1 cellular context compared by ENCODE assay signal in the genomic region with DNA sequence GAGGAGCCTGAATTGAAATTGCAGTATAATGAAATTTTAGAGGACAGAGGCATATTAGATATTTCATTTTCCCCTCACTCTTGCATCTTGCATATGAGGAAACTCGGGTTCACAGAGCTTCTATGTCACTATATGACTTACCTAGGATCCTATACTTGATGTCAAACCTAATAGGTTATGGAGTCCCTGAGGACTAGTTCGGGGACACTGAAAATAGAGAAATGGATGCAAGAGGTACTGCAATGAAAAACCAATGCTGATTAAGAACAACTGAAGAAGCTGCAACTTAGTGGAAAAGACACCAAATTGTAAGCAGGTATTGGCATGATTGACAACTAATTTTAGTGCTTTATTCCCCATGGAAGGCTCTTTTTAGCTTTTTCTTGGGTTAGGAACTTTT.
TF ChIP-seq lines count a peak whose summit lies in the region.

No MANE protein-coding gene starts in this region.

TF ChIP-seq in GM23338, 12 proteins besides CTCF, POLR2A, EP300 and RAD21 (continued from another document):
- TF ChIP-seq, protein P1, sequence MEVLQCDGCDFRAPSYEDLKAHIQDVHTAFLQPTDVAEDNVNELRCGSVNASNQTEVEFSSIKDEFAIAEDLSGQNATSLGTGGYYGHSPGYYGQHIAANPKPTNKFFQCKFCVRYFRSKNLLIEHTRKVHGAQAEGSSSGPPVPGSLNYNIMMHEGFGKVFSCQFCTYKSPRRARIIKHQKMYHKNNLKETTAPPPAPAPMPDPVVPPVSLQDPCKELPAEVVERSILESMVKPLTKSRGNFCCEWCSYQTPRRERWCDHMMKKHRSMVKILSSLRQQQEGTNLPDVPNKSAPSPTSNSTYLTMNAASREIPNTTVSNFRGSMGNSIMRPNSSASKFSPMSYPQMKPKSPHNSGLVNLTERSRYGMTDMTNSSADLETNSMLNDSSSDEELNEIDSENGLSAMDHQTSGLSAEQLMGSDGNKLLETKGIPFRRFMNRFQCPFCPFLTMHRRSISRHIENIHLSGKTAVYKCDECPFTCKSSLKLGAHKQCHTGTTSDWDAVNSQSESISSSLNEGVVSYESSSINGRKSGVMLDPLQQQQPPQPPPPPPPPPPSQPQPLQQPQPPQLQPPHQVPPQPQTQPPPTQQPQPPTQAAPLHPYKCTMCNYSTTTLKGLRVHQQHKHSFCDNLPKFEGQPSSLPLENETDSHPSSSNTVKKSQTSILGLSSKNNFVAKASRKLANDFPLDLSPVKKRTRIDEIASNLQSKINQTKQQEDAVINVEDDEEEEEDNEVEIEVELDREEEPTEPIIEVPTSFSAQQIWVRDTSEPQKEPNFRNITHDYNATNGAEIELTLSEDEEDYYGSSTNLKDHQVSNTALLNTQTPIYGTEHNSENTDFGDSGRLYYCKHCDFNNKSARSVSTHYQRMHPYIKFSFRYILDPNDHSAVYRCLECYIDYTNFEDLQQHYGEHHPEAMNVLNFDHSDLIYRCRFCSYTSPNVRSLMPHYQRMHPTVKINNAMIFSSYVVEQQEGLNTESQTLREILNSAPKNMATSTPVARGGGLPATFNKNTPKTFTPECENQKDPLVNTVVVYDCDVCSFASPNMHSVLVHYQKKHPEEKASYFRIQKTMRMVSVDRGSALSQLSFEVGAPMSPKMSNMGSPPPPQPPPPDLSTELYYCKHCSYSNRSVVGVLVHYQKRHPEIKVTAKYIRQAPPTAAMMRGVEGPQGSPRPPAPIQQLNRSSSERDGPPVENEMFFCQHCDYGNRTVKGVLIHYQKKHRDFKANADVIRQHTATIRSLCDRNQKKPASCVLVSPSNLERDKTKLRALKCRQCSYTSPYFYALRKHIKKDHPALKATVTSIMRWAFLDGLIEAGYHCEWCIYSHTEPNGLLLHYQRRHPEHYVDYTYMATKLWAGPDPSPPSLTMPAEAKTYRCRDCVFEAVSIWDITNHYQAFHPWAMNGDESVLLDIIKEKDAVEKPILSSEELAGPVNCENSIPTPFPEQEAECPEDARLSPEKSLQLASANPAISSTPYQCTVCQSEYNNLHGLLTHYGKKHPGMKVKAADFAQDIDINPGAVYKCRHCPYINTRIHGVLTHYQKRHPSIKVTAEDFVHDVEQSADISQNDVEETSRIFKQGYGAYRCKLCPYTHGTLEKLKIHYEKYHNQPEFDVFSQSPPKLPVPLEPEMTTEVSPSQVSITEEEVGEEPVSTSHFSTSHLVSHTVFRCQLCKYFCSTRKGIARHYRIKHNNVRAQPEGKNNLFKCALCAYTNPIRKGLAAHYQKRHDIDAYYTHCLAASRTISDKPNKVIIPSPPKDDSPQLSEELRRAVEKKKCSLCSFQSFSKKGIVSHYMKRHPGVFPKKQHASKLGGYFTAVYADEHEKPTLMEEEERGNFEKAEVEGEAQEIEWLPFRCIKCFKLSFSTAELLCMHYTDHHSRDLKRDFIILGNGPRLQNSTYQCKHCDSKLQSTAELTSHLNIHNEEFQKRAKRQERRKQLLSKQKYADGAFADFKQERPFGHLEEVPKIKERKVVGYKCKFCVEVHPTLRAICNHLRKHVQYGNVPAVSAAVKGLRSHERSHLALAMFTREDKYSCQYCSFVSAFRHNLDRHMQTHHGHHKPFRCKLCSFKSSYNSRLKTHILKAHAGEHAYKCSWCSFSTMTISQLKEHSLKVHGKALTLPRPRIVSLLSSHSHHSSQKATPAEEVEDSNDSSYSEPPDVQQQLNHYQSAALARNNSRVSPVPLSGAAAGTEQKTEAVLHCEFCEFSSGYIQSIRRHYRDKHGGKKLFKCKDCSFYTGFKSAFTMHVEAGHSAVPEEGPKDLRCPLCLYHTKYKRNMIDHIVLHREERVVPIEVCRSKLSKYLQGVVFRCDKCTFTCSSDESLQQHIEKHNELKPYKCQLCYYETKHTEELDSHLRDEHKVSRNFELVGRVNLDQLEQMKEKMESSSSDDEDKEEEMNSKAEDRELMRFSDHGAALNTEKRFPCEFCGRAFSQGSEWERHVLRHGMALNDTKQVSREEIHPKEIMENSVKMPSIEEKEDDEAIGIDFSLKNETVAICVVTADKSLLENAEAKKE (CRISPR knock-in tag; IDR thresholded peaks at IDR 0.05) = no peak
- TF ChIP-seq, protein P2, sequence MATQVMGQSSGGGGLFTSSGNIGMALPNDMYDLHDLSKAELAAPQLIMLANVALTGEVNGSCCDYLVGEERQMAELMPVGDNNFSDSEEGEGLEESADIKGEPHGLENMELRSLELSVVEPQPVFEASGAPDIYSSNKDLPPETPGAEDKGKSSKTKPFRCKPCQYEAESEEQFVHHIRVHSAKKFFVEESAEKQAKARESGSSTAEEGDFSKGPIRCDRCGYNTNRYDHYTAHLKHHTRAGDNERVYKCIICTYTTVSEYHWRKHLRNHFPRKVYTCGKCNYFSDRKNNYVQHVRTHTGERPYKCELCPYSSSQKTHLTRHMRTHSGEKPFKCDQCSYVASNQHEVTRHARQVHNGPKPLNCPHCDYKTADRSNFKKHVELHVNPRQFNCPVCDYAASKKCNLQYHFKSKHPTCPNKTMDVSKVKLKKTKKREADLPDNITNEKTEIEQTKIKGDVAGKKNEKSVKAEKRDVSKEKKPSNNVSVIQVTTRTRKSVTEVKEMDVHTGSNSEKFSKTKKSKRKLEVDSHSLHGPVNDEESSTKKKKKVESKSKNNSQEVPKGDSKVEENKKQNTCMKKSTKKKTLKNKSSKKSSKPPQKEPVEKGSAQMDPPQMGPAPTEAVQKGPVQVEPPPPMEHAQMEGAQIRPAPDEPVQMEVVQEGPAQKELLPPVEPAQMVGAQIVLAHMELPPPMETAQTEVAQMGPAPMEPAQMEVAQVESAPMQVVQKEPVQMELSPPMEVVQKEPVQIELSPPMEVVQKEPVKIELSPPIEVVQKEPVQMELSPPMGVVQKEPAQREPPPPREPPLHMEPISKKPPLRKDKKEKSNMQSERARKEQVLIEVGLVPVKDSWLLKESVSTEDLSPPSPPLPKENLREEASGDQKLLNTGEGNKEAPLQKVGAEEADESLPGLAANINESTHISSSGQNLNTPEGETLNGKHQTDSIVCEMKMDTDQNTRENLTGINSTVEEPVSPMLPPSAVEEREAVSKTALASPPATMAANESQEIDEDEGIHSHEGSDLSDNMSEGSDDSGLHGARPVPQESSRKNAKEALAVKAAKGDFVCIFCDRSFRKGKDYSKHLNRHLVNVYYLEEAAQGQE (IDR thresholded peaks at IDR 0.05; ENCODE audit: unreplicated experiment) = no peak
- TF ChIP-seq POLR2AphosphoS5 (IDR thresholded peaks at IDR 0.05; ENCODE audit: low read depth) (no peak), ETS1 (IDR thresholded peaks at IDR 0.05) (no peak), ZNF331 (CRISPR knock-in tag; IDR thresholded peaks at IDR 0.05; ENCODE audit: low read depth) (no peak), ZNF114 (CRISPR knock-in tag; IDR thresholded peaks at IDR 0.05) (no peak), STAT1 (IDR thresholded peaks at IDR 0.05; ENCODE audit: unreplicated experiment) (no peak), CREB1 (CRISPR knock-in tag; IDR thresholded peaks at IDR 0.05; ENCODE audit: low read depth) (no peak), JUNB (IDR thresholded peaks at IDR 0.05; ENCODE audit: unreplicated experiment) (no peak)
